Comparison of ENCODE assay signal across 8 cellular contexts in genomic region chr3:52536369-52537164, GRCh38. TPM values are rescaled to one million over a fixed set of nuclear protein-coding genes. Genes with fewer than 3 reads are reported as not detected.
DNase-seq lines count a peak whose midpoint lies in the region; ATAC-seq and TF ChIP-seq lines count a peak whose summit lies in the region.

Gene UQCC5, plus strand, starts transcription at chr3:52536605. Its CDS starts 151 bp downstream, at chr3:52536756.

- H3K27me3 ChIP-seq in lung (ENCODE audit: control insufficient read depth, insufficient read depth) = no peaks in the 10 kb centered on the region

- peak within 1 kb of the TSS; percentile 70 for H3K4me3 ChIP-seq in lung

- WGBS in lung, 2 donors = 0% methylated on average over 60 to 65 of the region's 65 CpGs

- peak within 1 kb of the TSS; percentile 86 to 89 for H3K27ac ChIP-seq in lung (ENCODE audit: low read depth in 1 of 2, low read length in 1 of 2)

- peaks cover 0 to 6% of the 10 kb centered on the region in 2 donors for H3K36me3 ChIP-seq in lung (ENCODE audit: control insufficient read depth in 2 of 2, insufficient read depth in 2 of 2, low read length in 2 of 2)

- TF ChIP-seq CTCF in GM20000 (IDR thresholded peaks at IDR 0.05; ENCODE audit: extremely low read depth, missing control alignments) (no peak), lung (IDR thresholded peaks at IDR 0.05; ENCODE audit: control extremely low read depth, extremely low read depth) (no peak)

- H3K4me1 ChIP-seq in lung (ENCODE audit: control insufficient read depth in 2 of 2, insufficient read depth in 2 of 2, low read length in 2 of 2) = peaks cover 8 to 22% of the 10 kb centered on the region in 2 donors

- DNase-seq in COLO829 (ENCODE audit: low spot score) (peak; percentile 98), GM20000 (ENCODE audit: low spot score) (peak; percentile 97), HS-5 (ENCODE audit: low read depth) (peak; percentile 86), NK-92 (lab: John Stamatoyannopoulos, UW; ENCODE audit: unreplicated experiment) (peak; percentile 83), lung (ENCODE audit: low spot score) (peak; percentile 98)
- peak; percentile 96 for DNase-seq in activated CD8-positive, alpha-beta memory T cell treated with anti-CD3 and anti-CD28 coated beads for 24 hours
- DNase-seq in effector CD4-positive, alpha-beta T cell = peak; percentile 97
- DNase-seq in stimulated activated CD4-positive, alpha-beta T cell treated with anti-CD3 and anti-CD28 coated beads, TNF-alpha, amount 100 ng/mL, for 24 hours (ENCODE audit: low read depth in 3 of 3) = peak; percentile 94 to 97 (median 95)

- peak; percentile 92 for ATAC-seq in lung (ENCODE audit: insufficient read depth, low FRiP score)

- H3K9me3 ChIP-seq in lung (ENCODE audit: control insufficient read depth in 2 of 2, insufficient read depth in 1 of 2, low read length in 1 of 2) = no peaks in the 10 kb centered on the region

RNA-seq across cellular contexts. Expression of gene UQCC5, which starts in this region (rescaled TPM):
- total RNA-seq in lung = 10 to 100 TPM in 1 of 2 donors, 1 to 10 TPM in 1; 3.1 to 32.0 TPM
- 100 to 1,000 TPM in 1 of 2 donors, 10 to 100 TPM in 1; 19.7 to 104 TPM for polyA plus RNA-seq in lung

Comparison
In these comparisons a context has a peak if more than half of its experiments do, and no peak if none do; other contexts are left out.
1. Peak in every context shown above with its lines: DNase-seq, ATAC-seq, H3K4me3 ChIP-seq and H3K27ac ChIP-seq.